In the genomic region with DNA sequence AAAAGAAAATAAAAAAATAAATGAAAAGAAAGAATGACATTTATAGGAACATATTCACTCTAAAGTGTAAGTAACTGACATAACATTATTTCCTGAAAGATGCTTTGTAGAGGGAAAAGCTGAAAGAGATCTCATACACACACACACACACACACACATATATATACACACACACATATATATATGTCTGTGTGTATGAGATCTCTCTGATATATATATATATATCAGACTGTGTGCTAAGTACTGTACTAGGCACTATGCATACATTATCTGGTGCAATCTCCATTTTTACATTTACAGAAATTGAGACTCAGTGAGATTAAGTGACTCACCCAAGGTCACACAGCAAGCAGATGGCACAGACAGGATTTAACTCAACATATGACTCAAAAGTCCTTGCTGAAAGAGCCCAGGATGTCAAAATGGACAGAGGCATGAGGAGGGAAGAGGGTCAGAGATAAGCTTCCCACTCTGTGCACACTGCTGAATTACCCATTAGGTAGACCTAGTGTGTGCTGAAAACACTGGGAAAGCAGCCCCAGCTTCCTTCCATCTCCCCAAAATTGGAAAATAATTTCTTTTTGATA, we compare ENCODE assay signal across 10 cellular contexts. TPM values are rescaled to one million over a fixed set of nuclear protein-coding genes. Genes with fewer than 3 reads are reported as not detected.
A peak's percentile ranks its signal among the peaks of the same experiment; 100 is the strongest.
DNase-seq lines count a peak whose midpoint lies in the region; ATAC-seq and TF ChIP-seq lines count a peak whose summit lies in the region.
"Had no signal": no experiment of that assay in that cellular context is flagged by ENCODE, and none has a peak within 500 bp of the region (broad histone marks: within the 10 kb centered on the region; RNA-seq: fewer than 3 reads in every experiment).

No MANE protein-coding gene starts in this region.

- H3K4me3 ChIP-seq in heart left ventricle (no peak overlapping the region), mesendoderm (ENCODE audit: low read length) (no peak overlapping the region), aorta (ENCODE audit: low read length in 2 of 2) (no peak overlapping the region), OCI-LY7 (ENCODE audit: low read depth, low read length, poor library complexity, severe bottlenecking) (no peak overlapping the region)
- H3K4me3 ChIP-seq: lung had no signal

- H3K4me1 ChIP-seq in heart left ventricle (peaks cover 0 to 40% (median 14%) of the 10 kb centered on the region in 12 donors), mesendoderm (ENCODE audit: control insufficient read depth, low read depth, low read length) (peaks cover 5% of the 10 kb centered on the region), aorta (ENCODE audit: control insufficient read depth in 1 of 2, insufficient read depth in 2 of 2, low read length in 2 of 2) (no peaks in the 10 kb centered on the region), OCI-LY7 (ENCODE audit: insufficient read depth, low read length, poor library complexity, severe bottlenecking) (no peaks in the 10 kb centered on the region)

- H3K27ac ChIP-seq in heart left ventricle (peak overlapping the region in 10 of 12 donors; percentile 34 to 87 (median 74)), mesendoderm (ENCODE audit: low read depth, low read length) (no peak overlapping the region), aorta (ENCODE audit: low read depth in 1 of 2, low read length in 2 of 2) (peak overlapping the region; percentile 77 to 90), OCI-LY7 (ENCODE audit: low read depth, low read length, poor library complexity, severe bottlenecking) (no peak overlapping the region)

- no peak for TF ChIP-seq POLR2A in heart left ventricle (IDR thresholded peaks at IDR 0.05)

- H3K56ac ChIP-seq in mesendoderm (ENCODE audit: low read length): no peak overlapping the region

- H3K27me3 ChIP-seq in heart left ventricle (no peaks in the 10 kb centered on the region), mesendoderm (ENCODE audit: insufficient read depth, low read length, poor library complexity) (no peaks in the 10 kb centered on the region), aorta (ENCODE audit: control insufficient read depth in 1 of 2, insufficient read depth in 2 of 2, low read length in 1 of 2) (no peaks in the 10 kb centered on the region)

- no peak overlapping the region for H4K8ac ChIP-seq in mesendoderm (ENCODE audit: low read depth, low read length)

- H3K36me3 ChIP-seq in heart left ventricle: no peaks in the 10 kb centered on the region
- H3K36me3 ChIP-seq in mesendoderm (ENCODE audit: control insufficient read depth, insufficient read depth, low read length): no peaks in the 10 kb centered on the region
- no peaks in the 10 kb centered on the region for H3K36me3 ChIP-seq in aorta (ENCODE audit: control insufficient read depth in 1 of 2, insufficient read depth in 2 of 2, low read length in 1 of 2)
- no peaks in the 10 kb centered on the region for H3K36me3 ChIP-seq in OCI-LY7 (ENCODE audit: insufficient read depth, low read length)

- intact Hi-C loops in heart left ventricle (cut with DNase I) (no loop called here), cardiac septum (cut with DNase I) (no loop called here), aorta (cut with DNase I) (loop anchor here (2.0 kb wide), 2 partner anchors 27 to 29 kb away; no protein-coding TSS in a partner anchor), OCI-LY7 (cut with micrococcal nuclease; ENCODE audit: unreplicated experiment) (no loop called here)

- H3K79me2 ChIP-seq in mesendoderm (ENCODE audit: control insufficient read depth, insufficient read depth, low read length) (no peaks in the 10 kb centered on the region), OCI-LY7 (ENCODE audit: insufficient read depth, low read depth, low read length) (no peaks in the 10 kb centered on the region)

- H3K23ac ChIP-seq in mesendoderm (ENCODE audit: low read length): no peak overlapping the region

- no peak overlapping the region for H3K9ac ChIP-seq in mesendoderm (ENCODE audit: low read length)

- no peak overlapping the region for H2AK5ac ChIP-seq in mesendoderm (ENCODE audit: low read length)

- H3K4me2 ChIP-seq in mesendoderm (ENCODE audit: low read length) (no peak overlapping the region), OCI-LY7 (ENCODE audit: low read length) (no peak overlapping the region)

- no peak overlapping the region for H2AFZ ChIP-seq in OCI-LY7 (ENCODE audit: low read length)

- peak overlapping the region; percentile 9 for H2BK5ac ChIP-seq in mesendoderm (ENCODE audit: low read length)

- no peaks in the 10 kb centered on the region for H4K20me1 ChIP-seq in OCI-LY7 (ENCODE audit: insufficient read depth, low read length)

- H2BK120ac ChIP-seq in mesendoderm (ENCODE audit: low read depth, low read length): no peak overlapping the region

- CTCF ChIA-PET in OCI-LY7 (lab: Charles Lee; ENCODE audit: unreplicated experiment): no interaction called here

- POLR2A ChIA-PET in OCI-LY7 (lab: Charles Lee): interaction anchor here (0.9 to 1.9 kb wide), 2 partner anchors 10 to 14 kb away, joined by 3 to 7 read pairs; no protein-coding TSS in a partner anchor

- H4K5ac ChIP-seq in mesendoderm (ENCODE audit: low read length): no peak overlapping the region

- ATAC-seq in heart left ventricle: peak in 1 of 4 donors; percentile 28
- ATAC-seq in aorta (ENCODE audit: low FRiP score): no peak
- no peak for ATAC-seq in GM21526 (IDR thresholded peaks at IDR 0.05; ENCODE audit: low FRiP score, unreplicated experiment)

- TF ChIP-seq CTCF in heart left ventricle (IDR thresholded peaks at IDR 0.05): no peak
- no peak for TF ChIP-seq CTCF in OCI-LY7 (conservative IDR thresholded peaks at IDR 0.05; ENCODE audit: low read length)

- H3K4ac ChIP-seq in mesendoderm (ENCODE audit: low read depth, low read length): no peak overlapping the region

- H3K79me1 ChIP-seq in mesendoderm (ENCODE audit: low read length): no peaks in the 10 kb centered on the region

- H2BK15ac ChIP-seq in mesendoderm (replicated peaks; ENCODE audit: low read depth): no peak overlapping the region

- H3K9me2 ChIP-seq in OCI-LY7 (ENCODE audit: insufficient read depth, low read length): no peaks in the 10 kb centered on the region

- DNase-seq in heart left ventricle (peak in 1 of 5 donors; percentile 2), cardiac septum (ENCODE audit: low spot score) (no peak), amniotic epithelial cell (ENCODE audit: low read depth) (peak; percentile 63), mesendoderm (no peak), aorta (no peak), OCI-LY7 (ENCODE audit: low spot score) (no peak)
- DNase-seq in activated CD4-positive, alpha-beta T cell treated with anti-CD3 and anti-CD28 coated beads for 4 hours: no peak
- DNase-seq: NCI-H2029 treated with DMSO at 0.1 percent for 48 hours had no signal

- BruUV-seq in OCI-LY7 (replicated peaks; lab: Mats Ljungman, UMichigan): no TSS peak

- H3K9me3 ChIP-seq in heart left ventricle: no peaks in the 10 kb centered on the region
- no peaks in the 10 kb centered on the region for H3K9me3 ChIP-seq in aorta (ENCODE audit: control insufficient read depth, low read length)
- no peaks in the 10 kb centered on the region for H3K9me3 ChIP-seq in OCI-LY7 (ENCODE audit: low read length)

- no peak overlapping the region for H3K18ac ChIP-seq in mesendoderm (ENCODE audit: low read length)

RNA-seq across cellular contexts. Expression of a gene that starts 15.0 kb away (rescaled TPM):
- 100 to 1,000 TPM in 1 of 9 donors, 10 to 100 TPM in 7, 1 to 10 TPM in 1; 8.5 to 109 (median 37.4) TPM for total RNA-seq in heart left ventricle
- 10 to 100 TPM; 10.7 to 12.5 TPM for polyA plus RNA-seq in heart left ventricle
- 71.5 TPM for total RNA-seq in cardiac septum
- polyA plus RNA-seq in mesendoderm (2013, experiment 1 of 2): 22.9 TPM
- 23.5 TPM for polyA plus RNA-seq in mesendoderm (2013, experiment 2 of 2)
- 100 to 1,000 TPM in 1 of 2 donors, 10 to 100 TPM in 1; 90.1 to 181 TPM for total RNA-seq in aorta
- 10 to 100 TPM; 15.2 to 35.6 TPM for polyA plus RNA-seq in aorta
- total RNA-seq in OCI-LY7 (2014; rRNA removed; shearing (Covaris generic)): 0.05 and 0.35 TPM in 2 replicates
- total RNA-seq in OCI-LY7 (2022): 0.11 TPM in 1 of 2 replicates, not detected in the other

Comparison
In these comparisons a context has a peak if more than half of its experiments do, and no peak if none do; other contexts are left out.
1. H3K27ac ChIP-seq: peak in heart left ventricle (10 of 12) and aorta (2 of 2); none in mesendoderm (single experiment) and OCI-LY7 (single experiment).
2. RNA of a gene that starts 15.0 kb away (total RNA-seq): 90.1 to 181 TPM in aorta, 71.5 TPM in cardiac septum (single experiment) and 8.5 to 109 TPM in heart left ventricle; 0.05 to 0.35 TPM in OCI-LY7; every median in the first group is over 4 times any median in the second.
3. intact Hi-C loops: an anchor here in aorta (2.0 kb wide); none called in heart left ventricle, cardiac septum and OCI-LY7.